In genomic region chr15:37037256-37037655, GRCh38 we compare ENCODE assay signal across 17 cellular contexts.
"Had no signal": no experiment of that assay in that cellular context is flagged by ENCODE, and none has a peak within 500 bp of the region (broad histone marks: within the 10 kb centered on the region; RNA-seq: fewer than 3 reads in every experiment).

No MANE protein-coding gene starts in this region.

- H3K27me3 Mint-ChIP-seq: progenitor cell of endocrine pancreas, type B pancreatic cell had no signal

- H3K4me1 ChIP-seq: gastrocnemius medialis, pancreas had no signal

- H3K4me3 ChIP-seq: esophagus muscularis mucosa, gastrocnemius medialis, left ventricle myocardium inferior, lower lobe of right lung, pancreas, stomach had no signal

- H3K27me3 ChIP-seq: esophagus muscularis mucosa, gastrocnemius medialis, pancreas, stomach had no signal

- H3K4me1 Mint-ChIP-seq: naive thymus-derived CD8-positive, alpha-beta T cell had no signal

- H3K9me3 Mint-ChIP-seq: naive thymus-derived CD8-positive, alpha-beta T cell; type B pancreatic cell had no signal

- H3K27ac ChIP-seq: gastrocnemius medialis, lower lobe of right lung, pancreas, stomach had no signal

- DNase-seq: effector memory CD4-positive, alpha-beta T cell; gastrocnemius medialis; left ventricle myocardium inferior; lower lobe of right lung; mesenchymal stem cell; naive thymus-derived CD8-positive, alpha-beta T cell; occipital lobe; pancreas; right cardiac atrium; small intestine; stimulated activated CD4-positive, alpha-beta T cell treated with anti-CD3 and anti-CD28 coated beads, Interleukin-12 subunit alpha, Interleukin-12 subunit beta, amount 100 ng/mL, for 4 hours; stimulated activated naive CD4-positive, alpha-beta T cell; stomach; substantia nigra had no signal

- H3K4me3 Mint-ChIP-seq: naive thymus-derived CD8-positive, alpha-beta T cell; type B pancreatic cell had no signal

- H3K27ac Mint-ChIP-seq: naive thymus-derived CD8-positive, alpha-beta T cell; progenitor cell of endocrine pancreas had no signal

- H3K36me3 ChIP-seq: gastrocnemius medialis had no signal

- H3K9me3 ChIP-seq: esophagus muscularis mucosa, gastrocnemius medialis, left ventricle myocardium inferior, lower lobe of right lung, pancreas, stomach had no signal

- H3K36me3 Mint-ChIP-seq: naive thymus-derived CD8-positive, alpha-beta T cell had no signal
